Comparison of ENCODE assay signal across 13 cellular contexts in the genomic region with DNA sequence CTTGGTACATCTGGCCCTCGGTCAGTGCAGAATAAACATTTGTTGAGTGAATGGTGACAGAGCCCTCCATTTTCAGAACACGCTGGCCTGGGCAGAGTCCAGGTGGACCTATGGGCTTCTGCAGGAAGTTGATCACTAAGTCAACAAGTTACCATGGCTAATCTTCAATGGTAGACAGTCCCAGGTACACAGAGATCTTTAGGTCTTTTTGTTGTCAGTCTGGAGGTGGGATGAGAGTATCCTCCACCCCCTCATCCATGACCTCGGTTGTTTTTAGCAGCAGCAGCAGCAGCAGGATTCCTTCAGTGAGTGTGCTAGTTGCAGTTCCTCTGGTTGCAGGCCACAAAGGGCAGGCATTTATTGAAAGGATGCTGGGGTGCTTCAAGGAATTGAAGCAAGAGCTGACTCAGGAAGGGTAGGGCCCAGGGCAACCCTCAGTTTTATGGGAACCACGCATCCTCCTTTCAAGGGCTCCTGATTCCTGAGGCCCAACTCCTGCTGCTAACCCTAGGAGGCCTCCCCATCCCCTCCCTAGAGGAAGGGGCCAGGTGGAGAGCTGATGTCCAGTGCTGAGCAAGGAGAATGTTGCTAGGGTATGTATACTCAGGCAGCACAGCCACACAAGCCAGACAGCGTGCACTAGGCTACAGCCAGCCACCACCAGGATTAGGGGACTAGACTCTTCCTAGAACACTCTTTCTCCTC. TPM values are rescaled to one million over a fixed set of nuclear protein-coding genes. Genes with fewer than 3 reads are reported as not detected.
DNase-seq lines count a peak whose midpoint lies in the region; ATAC-seq and TF ChIP-seq lines count a peak whose summit lies in the region.
"Had no signal": no experiment of that assay in that cellular context is flagged by ENCODE, and none has a peak within 500 bp of the region (broad histone marks: within the 10 kb centered on the region; RNA-seq: fewer than 3 reads in every experiment).

No MANE protein-coding gene starts in this region.

- peaks cover 14% of the 10 kb centered on the region for H3K4me1 Mint-ChIP-seq in T-helper 1 cell treated with Interleukin-12 subunit alpha and Interleukin-12 subunit beta and Interleukin-4 antibody, amounts not matched to agents 30 μg/mL and 1 μg/mL, for 36 hours (ENCODE audit: low read depth)

- 60 to 79% (median 64%) methylated on average over 4 to 5 of the region's 5 CpGs for WGBS in adrenal gland, 4 donors

- H3K4me1 ChIP-seq in adrenal gland (replicated peaks in 1 of 2) (peaks cover 0 to 4% of the 10 kb centered on the region in 2 donors), tibial artery (peaks cover 0 to 34% (median 7%) of the 10 kb centered on the region in 4 donors)

- H3K4me3 Mint-ChIP-seq in T-helper 1 cell treated with Interleukin-12 subunit alpha and Interleukin-12 subunit beta and Interleukin-4 antibody, amounts not matched to agents 30 μg/mL and 1 μg/mL, for 36 hours, result peak overlapping the region; percentile 4

- no peaks in the 10 kb centered on the region for H3K36me3 Mint-ChIP-seq in T-helper 1 cell treated with Interleukin-12 subunit alpha and Interleukin-12 subunit beta and Interleukin-4 antibody, amounts not matched to agents 30 μg/mL and 1 μg/mL, for 36 hours (ENCODE audit: low read depth)

- no peak for TF ChIP-seq CTCF in adrenal gland (IDR thresholded peaks at IDR 0.05)
- TF ChIP-seq CTCF in tibial artery (IDR thresholded peaks at IDR 0.05), result no peak

- no peak for TF ChIP-seq POLR2A in adrenal gland (IDR thresholded peaks at IDR 0.05)

- DNase-seq in T-helper 1 cell, result no peak
- DNase-seq in adrenal gland, result no peak
- peak; percentile 2 for DNase-seq in medulla oblongata (ENCODE audit: extremely low spot score)
- no peak for DNase-seq in tibial artery
- no peak for DNase-seq in kidney glomerular epithelial cell (lab: John Stamatoyannopoulos, UW)
- DNase-seq: DMS79 treated with DMSO at 0.1 percent for 48 hours, NCI-H446 had no signal

- H3K9me3 ChIP-seq in adrenal gland (replicated peaks in 1 of 3), result no peaks in the 10 kb centered on the region
- no peaks in the 10 kb centered on the region for H3K9me3 ChIP-seq in tibial artery
- H3K9me3 ChIP-seq: suprapubic skin had no signal

- no peaks in the 10 kb centered on the region for H3K36me3 ChIP-seq in adrenal gland (replicated peaks in 1 of 2)
- no peaks in the 10 kb centered on the region for H3K36me3 ChIP-seq in tibial artery
- H3K36me3 ChIP-seq: suprapubic skin had no signal

- H3K27me3 Mint-ChIP-seq in T-helper 1 cell treated with Interleukin-12 subunit alpha and Interleukin-12 subunit beta and Interleukin-4 antibody, amounts not matched to agents 30 μg/mL and 1 μg/mL, for 36 hours (ENCODE audit: low read depth), result peaks cover 3% of the 10 kb centered on the region

- H3K27me3 ChIP-seq in adrenal gland (peaks cover 11% of the 10 kb centered on the region), tibial artery (no peaks in the 10 kb centered on the region)
- H3K27me3 ChIP-seq: suprapubic skin had no signal

- ATAC-seq in GM21447 (IDR thresholded peaks at IDR 0.05; ENCODE audit: unreplicated experiment) (no peak), HG03025 (IDR thresholded peaks at IDR 0.05; ENCODE audit: low FRiP score, unreplicated experiment) (no peak)

- H3K27ac ChIP-seq in adrenal gland, result peak overlapping the region in 4 of 5 donors; percentile 72 to 88 (median 80)
- H3K27ac ChIP-seq in tibial artery, result peak overlapping the region; percentile 89 to 94

- no peak overlapping the region for H3K27ac Mint-ChIP-seq in T-helper 1 cell treated with Interleukin-12 subunit alpha and Interleukin-12 subunit beta and Interleukin-4 antibody, amounts not matched to agents 30 μg/mL and 1 μg/mL, for 36 hours

- H3K4me3 ChIP-seq in adrenal gland (no peak overlapping the region), tibial artery (peak overlapping the region in 1 of 2 donors; percentile 80)

- intact Hi-C loops in adrenal gland (cut with DNase I), result no loop called here
- intact Hi-C loops in tibial artery (cut with DNase I; ENCODE audit: low total_unique reads), result no loop called here

- no peaks in the 10 kb centered on the region for H3K9me3 Mint-ChIP-seq in T-helper 1 cell treated with Interleukin-12 subunit alpha and Interleukin-12 subunit beta and Interleukin-4 antibody, amounts not matched to agents 30 μg/mL and 1 μg/mL, for 36 hours

RNA-seq across cellular contexts. Expression of a gene that starts 1.7 kb away (rescaled TPM):
- 1 to 10 TPM; 1.9 to 4.2 (median 3.5) TPM for total RNA-seq in adrenal gland
- 1 to 10 TPM; 1.6 to 6.0 (median 2.2) TPM for polyA plus RNA-seq in adrenal gland

RNA-seq across cellular contexts. Expression of a gene that starts 44.8 kb away (rescaled TPM):
- total RNA-seq in adrenal gland, result 10 to 100 TPM in 3 of 8 donors, 1 to 10 TPM in 5; 3.3 to 17.3 (median 9.6) TPM
- 1 to 10 TPM; 4.0 to 6.1 (median 5.8) TPM for polyA plus RNA-seq in adrenal gland

RNA-seq across cellular contexts. Expression of a gene that starts 48.4 kb away (rescaled TPM):
- 1 to 10 TPM in 2 of 8 donors, under 1 TPM in 1, not detected in 5; 0.83 to 3.9 (median 1.3) TPM for total RNA-seq in adrenal gland
- 1 to 10 TPM; 2.6 to 9.7 (median 5.4) TPM for polyA plus RNA-seq in adrenal gland
- total RNA-seq: A673, RPMI7951, suprapubic skin had no signal
